Comparison of ENCODE assay signal across 1 cellular context in genomic region chr3:149955449-149955848, GRCh38.
TF ChIP-seq lines count a peak whose summit lies in the region.

No MANE protein-coding gene starts in this region.

TF ChIP-seq in GM12878, 131 proteins besides CTCF, POLR2A, EP300 and RAD21 (continued from another document):
- TF ChIP-seq E4F1 (IDR thresholded peaks at IDR 0.05; ENCODE audit: borderline replicate concordance, partially characterized antibody) (no peak), E2F8 (IDR thresholded peaks at IDR 0.05; ENCODE audit: low read depth, partially characterized antibody) (no peak), BCL11A (IDR thresholded peaks at IDR 0.05; ENCODE audit: low read depth, low read length) (no peak), GATAD2B (conservative IDR thresholded peaks at IDR 0.05; ENCODE audit: low read depth) (no peak), ZBTB11 (CRISPR knock-in tag; IDR thresholded peaks at IDR 0.05) (no peak), SIX5 (IDR thresholded peaks at IDR 0.05; ENCODE audit: low read depth, low read length, severe bottlenecking) (no peak), IRF5 (IDR thresholded peaks at IDR 0.05; ENCODE audit: borderline replicate concordance) (no peak), ZNF384 (IDR thresholded peaks at IDR 0.05; ENCODE audit: borderline replicate concordance, low read depth, low read length) (no peak), ZBTB33 (IDR thresholded peaks at IDR 0.05) (no peak)
